ENCODE assay signal across 8 cellular contexts in genomic region chr22:46577361-46578249, GRCh38. TPM values are rescaled to one million over a fixed set of nuclear protein-coding genes. Genes with fewer than 3 reads are reported as not detected.
DNase-seq lines count a peak whose midpoint lies in the region; ATAC-seq and TF ChIP-seq lines count a peak whose summit lies in the region.

No MANE protein-coding gene starts in this region.

- no peaks in the 10 kb centered on the region for H3K9me3 Mint-ChIP-seq in GM23338
- H3K9me3 Mint-ChIP-seq in activated T-cell treated with anti-CD3 and anti-CD28 coated beads, Interleukin-2, amount 50 U/mL, for 24 hours = no peaks in the 10 kb centered on the region

- no peak for DNase-seq in AG04450 (ENCODE audit: low read depth, low spot score)
- DNase-seq in GM23338 (ENCODE audit: low spot score) = no peak
- peak; percentile 59 for DNase-seq in activated T-cell treated with anti-CD3 and anti-CD28 coated beads, Interleukin-2, amount 50 U/mL, for 24 hours
- DNase-seq in cardiac muscle cell (ENCODE audit: low read depth in 1 of 2, low spot score in 1 of 2) = no peak
- peak in 1 of 2 donors; percentile 26 for DNase-seq in gastrocnemius medialis
- no peak for DNase-seq in NCI-H2171 (lab: John Stamatoyannopoulos, UW)
- DNase-seq in NCI-H1930 (lab: John Stamatoyannopoulos, UW) = no peak

- TF ChIP-seq CTCF in AG04450 (IDR thresholded peaks at IDR 0.05; ENCODE audit: low read depth, low read length) = no peak
- TF ChIP-seq CTCF in GM23338 (conservative IDR thresholded peaks at IDR 0.05; ENCODE audit: low read depth in 2 of 2) = no peak
- no peak for TF ChIP-seq CTCF in cardiac muscle cell (IDR thresholded peaks at IDR 0.05; ENCODE audit: low read depth, low read length)
- TF ChIP-seq CTCF in gastrocnemius medialis (IDR thresholded peaks at IDR 0.05 in 4 of 5, conservative IDR thresholded peaks at IDR 0.05 in 1 of 5) = no peak

- no peaks in the 10 kb centered on the region for H3K36me3 ChIP-seq in GM23338 (ENCODE audit: insufficient read depth)
- no peaks in the 10 kb centered on the region for H3K36me3 ChIP-seq in cardiac muscle cell
- no peaks in the 10 kb centered on the region for H3K36me3 ChIP-seq in gastrocnemius medialis

- POLR2A ChIA-PET in AG04450 (lab: Yijun Ruan, JAX) = interaction anchor here (0.5 to 0.7 kb wide), 2 partner anchors 13 to 86 kb away, joined by 3 to 5 read pairs; no protein-coding TSS in a partner anchor

- H3K4me1 Mint-ChIP-seq in GM23338 = peaks cover 52% of the 10 kb centered on the region
- H3K4me1 Mint-ChIP-seq in activated T-cell treated with anti-CD3 and anti-CD28 coated beads, Interleukin-2, amount 50 U/mL, for 24 hours (ENCODE audit: low read depth) = peaks cover 36% of the 10 kb centered on the region

- peak overlapping the region; percentile 89 for H3K4me3 Mint-ChIP-seq in GM23338
- peak overlapping the region; percentile 90 for H3K4me3 Mint-ChIP-seq in activated T-cell treated with anti-CD3 and anti-CD28 coated beads, Interleukin-2, amount 50 U/mL, for 24 hours

- intact Hi-C loops in gastrocnemius medialis (cut with DNase I; ENCODE audit: low total_unique reads) = loop anchor here (2.0 to 5.0 kb wide), 4 partner anchors 59 to 160 kb away; partner anchors contain the start of gene CERK

- H3K4me2 ChIP-seq in GM23338 = peak overlapping the region; percentile 90

- H3K27me3 ChIP-seq in AG04450 (ENCODE audit: control insufficient read depth, insufficient read depth, low read length) = peaks cover 7% of the 10 kb centered on the region
- H3K27me3 ChIP-seq in GM23338 (ENCODE audit: insufficient read depth) = peaks cover 12% of the 10 kb centered on the region
- H3K27me3 ChIP-seq in cardiac muscle cell = no peaks in the 10 kb centered on the region
- H3K27me3 ChIP-seq in gastrocnemius medialis = no peaks in the 10 kb centered on the region

- peak; percentile 7 for ATAC-seq in GM23338
- peak in 1 of 2 donors; percentile 15 for ATAC-seq in gastrocnemius medialis
- ATAC-seq in GM21576 (IDR thresholded peaks at IDR 0.05; ENCODE audit: unreplicated experiment) = no peak

- H3K36me3 Mint-ChIP-seq in GM23338 (ENCODE audit: low read depth) = no peaks in the 10 kb centered on the region
- no peaks in the 10 kb centered on the region for H3K36me3 Mint-ChIP-seq in activated T-cell treated with anti-CD3 and anti-CD28 coated beads, Interleukin-2, amount 50 U/mL, for 24 hours (ENCODE audit: low read depth)

- in situ Hi-C loops in gastrocnemius medialis (cut with MboI; ENCODE audit: low sequenced_read_pairs in 4 of 4) = no loop called here

- H3F3A ChIP-seq in GM23338 (replicated peaks; ENCODE audit: low read depth) = no peaks in the 10 kb centered on the region

- peaks cover 11% of the 10 kb centered on the region; the same call in 1 of the 2 replicates for H3K4me1 ChIP-seq in GM23338 (ENCODE audit: insufficient read depth)
- H3K4me1 ChIP-seq in cardiac muscle cell (ENCODE audit: low read depth) = peaks cover 39% of the 10 kb centered on the region
- peaks cover 48 to 51% of the 10 kb centered on the region in 2 donors for H3K4me1 ChIP-seq in gastrocnemius medialis

- peaks cover 28% of the 10 kb centered on the region for H3K27me3 Mint-ChIP-seq in GM23338 (ENCODE audit: insufficient read depth, low read depth, poor library complexity)
- no peaks in the 10 kb centered on the region for H3K27me3 Mint-ChIP-seq in activated T-cell treated with anti-CD3 and anti-CD28 coated beads, Interleukin-2, amount 50 U/mL, for 24 hours

- H2AFZ ChIP-seq in GM23338 = 0 out of 2 replicates have a peak overlapping the region, but pooled peaks have one; percentile 66

- H3K27ac ChIP-seq in AG04450 (ENCODE audit: low read depth, low read length) (no peak overlapping the region), GM23338 (ENCODE audit: low read depth) (no peak overlapping the region), cardiac muscle cell (peak overlapping the region; percentile 12), gastrocnemius medialis (peak overlapping the region; percentile 77 to 89 (median 81))

- no peak overlapping the region for H3K27ac Mint-ChIP-seq in GM23338
- H3K27ac Mint-ChIP-seq in activated T-cell treated with anti-CD3 and anti-CD28 coated beads, Interleukin-2, amount 50 U/mL, for 24 hours = peak overlapping the region; percentile 87

- TF ChIP-seq POLR2A in gastrocnemius medialis (IDR thresholded peaks at IDR 0.05) = no peak

- H4K20me1 ChIP-seq in GM23338 (replicated peaks; ENCODE audit: insufficient read depth) = 0 out of 2 replicates have a peak, but pooled peaks cover 4% of the 10 kb centered on the region

- H3K9me3 ChIP-seq in AG04450 (ENCODE audit: control insufficient read depth, insufficient read depth, low read length) (peaks cover 5% of the 10 kb centered on the region; the same call in 1 of the 2 replicates), cardiac muscle cell (ENCODE audit: low read depth) (no peaks in the 10 kb centered on the region), gastrocnemius medialis (no peaks in the 10 kb centered on the region)

- H3K4me3 ChIP-seq in AG04450 (ENCODE audit: low read depth, low read length) (peak overlapping the region; percentile 67), GM23338 (peak overlapping the region; percentile 67), cardiac muscle cell (peak overlapping the region; percentile 77), gastrocnemius medialis (peak overlapping the region; percentile 76 to 89 (median 80))

- peaks cover 29% of the 10 kb centered on the region for H3K79me2 ChIP-seq in GM23338 (replicated peaks; ENCODE audit: insufficient read depth)

- H3K9me2 ChIP-seq in GM23338 (ENCODE audit: insufficient read depth) = no peaks in the 10 kb centered on the region

- CTCF ChIA-PET in AG04450 (lab: Charles Lee) = no interaction called here

TF ChIP-seq in GM23338, 12 proteins besides CTCF, POLR2A, EP300 and RAD21 (continues in another document):
- TF ChIP-seq ETS1 (IDR thresholded peaks at IDR 0.05) (no peak), POLR2AphosphoS5 (IDR thresholded peaks at IDR 0.05; ENCODE audit: low read depth) (no peak), JUNB (IDR thresholded peaks at IDR 0.05; ENCODE audit: unreplicated experiment) (no peak), STAT1 (IDR thresholded peaks at IDR 0.05; ENCODE audit: unreplicated experiment) (no peak), EZH2phosphoT487 (IDR thresholded peaks at IDR 0.05; ENCODE audit: unreplicated experiment) (no peak), CREB1 (CRISPR knock-in tag; IDR thresholded peaks at IDR 0.05; ENCODE audit: low read depth) (no peak), ZNF331 (CRISPR knock-in tag; IDR thresholded peaks at IDR 0.05; ENCODE audit: low read depth) (no peak)
- TF ChIP-seq, protein P1, sequence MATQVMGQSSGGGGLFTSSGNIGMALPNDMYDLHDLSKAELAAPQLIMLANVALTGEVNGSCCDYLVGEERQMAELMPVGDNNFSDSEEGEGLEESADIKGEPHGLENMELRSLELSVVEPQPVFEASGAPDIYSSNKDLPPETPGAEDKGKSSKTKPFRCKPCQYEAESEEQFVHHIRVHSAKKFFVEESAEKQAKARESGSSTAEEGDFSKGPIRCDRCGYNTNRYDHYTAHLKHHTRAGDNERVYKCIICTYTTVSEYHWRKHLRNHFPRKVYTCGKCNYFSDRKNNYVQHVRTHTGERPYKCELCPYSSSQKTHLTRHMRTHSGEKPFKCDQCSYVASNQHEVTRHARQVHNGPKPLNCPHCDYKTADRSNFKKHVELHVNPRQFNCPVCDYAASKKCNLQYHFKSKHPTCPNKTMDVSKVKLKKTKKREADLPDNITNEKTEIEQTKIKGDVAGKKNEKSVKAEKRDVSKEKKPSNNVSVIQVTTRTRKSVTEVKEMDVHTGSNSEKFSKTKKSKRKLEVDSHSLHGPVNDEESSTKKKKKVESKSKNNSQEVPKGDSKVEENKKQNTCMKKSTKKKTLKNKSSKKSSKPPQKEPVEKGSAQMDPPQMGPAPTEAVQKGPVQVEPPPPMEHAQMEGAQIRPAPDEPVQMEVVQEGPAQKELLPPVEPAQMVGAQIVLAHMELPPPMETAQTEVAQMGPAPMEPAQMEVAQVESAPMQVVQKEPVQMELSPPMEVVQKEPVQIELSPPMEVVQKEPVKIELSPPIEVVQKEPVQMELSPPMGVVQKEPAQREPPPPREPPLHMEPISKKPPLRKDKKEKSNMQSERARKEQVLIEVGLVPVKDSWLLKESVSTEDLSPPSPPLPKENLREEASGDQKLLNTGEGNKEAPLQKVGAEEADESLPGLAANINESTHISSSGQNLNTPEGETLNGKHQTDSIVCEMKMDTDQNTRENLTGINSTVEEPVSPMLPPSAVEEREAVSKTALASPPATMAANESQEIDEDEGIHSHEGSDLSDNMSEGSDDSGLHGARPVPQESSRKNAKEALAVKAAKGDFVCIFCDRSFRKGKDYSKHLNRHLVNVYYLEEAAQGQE (IDR thresholded peaks at IDR 0.05; ENCODE audit: unreplicated experiment) = no peak

RNA-seq across cellular contexts. Expression of gene CELSR1, which starts 40.2 kb away (rescaled TPM):
- 0.14 and 0.19 TPM in 2 replicates for polyA plus RNA-seq in AG04450 (2011; rRNA removed)
- 0.22 and 0.41 TPM in 2 replicates for polyA minus RNA-seq in AG04450 (2011; rRNA and poly(A)+ RNA removed)
- total RNA-seq in GM23338 (2014; rRNA removed; shearing (Covaris generic)) = 20.4 and 21.0 TPM in 2 replicates
- 4.8 and 6.1 TPM in 2 replicates for polyA plus RNA-seq in GM23338 (2016; fragmentation: Nextera tagmentation; extraction: Ambion mirVana)
- 26.0 and 37.4 TPM in 2 replicates for total RNA-seq in cardiac muscle cell
- polyA plus RNA-seq in cardiac muscle cell = 9.0 and 9.2 TPM in 2 replicates
- total RNA-seq in gastrocnemius medialis = 1 to 10 TPM in 2 of 4 donors, under 1 TPM in 2; 0.10 to 1.5 (median 0.87) TPM

RNA-seq across cellular contexts. Expression of gene GRAMD4, which starts 42.6 kb away (rescaled TPM):
- polyA plus RNA-seq in AG04450 (2011; rRNA removed) (7.5 and 8.2 TPM in 2 replicates), GM23338 (2016; fragmentation: Nextera tagmentation; extraction: Ambion mirVana) (2.7 and 3.1 TPM in 2 replicates), cardiac muscle cell (51.8 and 57.5 TPM in 2 replicates)
- 17.2 and 22.4 TPM in 2 replicates for polyA minus RNA-seq in AG04450 (2011; rRNA and poly(A)+ RNA removed)
- total RNA-seq in GM23338 (2014; rRNA removed; shearing (Covaris generic)) = 19.7 and 81.8 TPM in 2 replicates
- total RNA-seq in cardiac muscle cell (49.3 and 79.3 TPM in 2 replicates), gastrocnemius medialis (100 to 1,000 TPM in 1 of 4 donors, 10 to 100 TPM in 3; 16.7 to 106 (median 53.3) TPM)

Comparison
In these comparisons a context has a peak if more than half of its experiments do, and no peak if none do; other contexts are left out.
1. H3K27ac ChIP-seq: peak in cardiac muscle cell (single experiment) and gastrocnemius medialis (4 of 4); none in AG04450 (single experiment) and GM23338 (single experiment).
2. Peak in every context shown above with its lines, with median percentiles within 50 percentile points of each other: H3K4me3 ChIP-seq.